In genomic region chr13:21603531-21604448, GRCh38 we compare ENCODE assay signal across 8 cellular contexts. TPM values are rescaled to one million over a fixed set of nuclear protein-coding genes. Genes with fewer than 3 reads are reported as not detected.
DNase-seq lines count a peak whose midpoint lies in the region; ATAC-seq, FAIRE-seq and TF ChIP-seq lines count a peak whose summit lies in the region.

Gene MICU2 (minus strand): TSS chr13:21604170. CDS start chr13:21604148, 22 bp downstream.

- DNase-seq in BE2C (peak; percentile 94), GM19239 (ENCODE audit: insufficient read length, low spot score) (peak; percentile 85), NCI-H526 treated with DMSO at 0.1 percent for 48 hours (lab: John Stamatoyannopoulos, UW) (peak; percentile 93), cortex of kidney (lab: John Stamatoyannopoulos, UW) (peak; percentile 98), left colon (peak; percentile 95 to 97)
- DNase-seq in activated CD4-positive, alpha-beta T cell treated with anti-CD3 and anti-CD28 coated beads, Interleukin-2, amount 10 ng/mL, durations not matched to agents 7 days and 5 days = peak; percentile 95
- DNase-seq in stimulated activated CD4-positive, alpha-beta T cell treated with anti-CD3 and anti-CD28 coated beads, Interleukin-1b, Interleukin-23, amount 100 ng/mL, for 48 hours = peak; percentile 94

- H3K27me3 Mint-ChIP-seq in activated CD4-positive, alpha-beta T cell treated with anti-CD3 and anti-CD28 coated beads, Interleukin-2, amount 10 ng/mL, durations not matched to agents 7 days and 5 days = peaks cover 20% of the 10 kb centered on the region

- H3K27me3 ChIP-seq in BE2C = peaks cover 13% of the 10 kb centered on the region

- H3K4me3 ChIP-seq in BE2C (ENCODE audit: low read depth, low read length) = peak within 1 kb of the TSS; percentile 77

- H3K4me3 Mint-ChIP-seq in activated CD4-positive, alpha-beta T cell treated with anti-CD3 and anti-CD28 coated beads, Interleukin-2, amount 10 ng/mL, durations not matched to agents 7 days and 5 days = peak within 1 kb of the TSS; percentile 83

- H3K9me3 Mint-ChIP-seq in activated CD4-positive, alpha-beta T cell treated with anti-CD3 and anti-CD28 coated beads, Interleukin-2, amount 10 ng/mL, durations not matched to agents 7 days and 5 days = peaks cover 9% of the 10 kb centered on the region

- H3K9me3 ChIP-seq in BE2C = no peaks in the 10 kb centered on the region

- CTCF ChIA-PET in activated CD4-positive, alpha-beta T cell treated with anti-CD3 and anti-CD28 coated beads, Interleukin-2, amount 10 ng/mL, durations not matched to agents 7 days and 5 days (lab: Charles Lee) = interaction anchor here (1.0 to 1.7 kb wide), 3 partner anchors 19 to 65 kb away, joined by 3 read pairs; no protein-coding TSS in a partner anchor

- H3K36me3 ChIP-seq in BE2C = no peaks in the 10 kb centered on the region

- no peaks in the 10 kb centered on the region for H3K4me1 ChIP-seq in BE2C

- FAIRE-seq in GM19239 (lab: Jason Lieb, UNC) = peak; percentile 97

- ATAC-seq in HG03457 (IDR thresholded peaks at IDR 0.05; ENCODE audit: unreplicated experiment) (peak; percentile 91), left colon (peak; percentile 98)

- POLR2A ChIA-PET in activated CD4-positive, alpha-beta T cell treated with anti-CD3 and anti-CD28 coated beads, Interleukin-2, amount 10 ng/mL, durations not matched to agents 7 days and 5 days (lab: Charles Lee) = interaction anchor here (0.5 to 1.0 kb wide), 3 partner anchors 23 to 1380 kb away, joined by 3 to 6 read pairs (median 3); no protein-coding TSS in a partner anchor

- intact Hi-C loops in left colon (cut with DNase I, micrococcal nuclease) = no loop called here

- TF ChIP-seq CTCF in BE2C (IDR thresholded peaks at IDR 0.05; ENCODE audit: low read depth, low read length) = no peak

- peaks cover 32% of the 10 kb centered on the region for H3K4me1 Mint-ChIP-seq in activated CD4-positive, alpha-beta T cell treated with anti-CD3 and anti-CD28 coated beads, Interleukin-2, amount 10 ng/mL, durations not matched to agents 7 days and 5 days

- peak within 1 kb of the TSS; percentile 95 for H3K27ac Mint-ChIP-seq in activated CD4-positive, alpha-beta T cell treated with anti-CD3 and anti-CD28 coated beads, Interleukin-2, amount 10 ng/mL, durations not matched to agents 7 days and 5 days

- peaks cover 27% of the 10 kb centered on the region for H3K36me3 Mint-ChIP-seq in activated CD4-positive, alpha-beta T cell treated with anti-CD3 and anti-CD28 coated beads, Interleukin-2, amount 10 ng/mL, durations not matched to agents 7 days and 5 days (ENCODE audit: low read depth)

RNA-seq across cellular contexts. Expression of gene MICU2, which starts in this region (rescaled TPM):
- polyA plus RNA-seq in BE2C (2012; ENCODE audit: insufficient read depth, insufficient read length, low read depth) = 25.7 TPM
- total RNA-seq in activated CD4-positive, alpha-beta T cell treated with anti-CD3 and anti-CD28 coated beads, Interleukin-2, amount 10 ng/mL, durations not matched to agents 7 days and 5 days = 10 to 100 TPM; 32.0 to 33.9 TPM
- 10 to 100 TPM; 52.3 to 55.2 TPM for total RNA-seq in left colon

Comparison
In these comparisons a context has a peak if more than half of its experiments do, and no peak if none do; other contexts are left out.
1. Peak in every context shown above with its lines: DNase-seq, ATAC-seq and H3K4me3 ChIP-seq.